Comparison of ENCODE assay signal across 8 cellular contexts in the genomic region with DNA sequence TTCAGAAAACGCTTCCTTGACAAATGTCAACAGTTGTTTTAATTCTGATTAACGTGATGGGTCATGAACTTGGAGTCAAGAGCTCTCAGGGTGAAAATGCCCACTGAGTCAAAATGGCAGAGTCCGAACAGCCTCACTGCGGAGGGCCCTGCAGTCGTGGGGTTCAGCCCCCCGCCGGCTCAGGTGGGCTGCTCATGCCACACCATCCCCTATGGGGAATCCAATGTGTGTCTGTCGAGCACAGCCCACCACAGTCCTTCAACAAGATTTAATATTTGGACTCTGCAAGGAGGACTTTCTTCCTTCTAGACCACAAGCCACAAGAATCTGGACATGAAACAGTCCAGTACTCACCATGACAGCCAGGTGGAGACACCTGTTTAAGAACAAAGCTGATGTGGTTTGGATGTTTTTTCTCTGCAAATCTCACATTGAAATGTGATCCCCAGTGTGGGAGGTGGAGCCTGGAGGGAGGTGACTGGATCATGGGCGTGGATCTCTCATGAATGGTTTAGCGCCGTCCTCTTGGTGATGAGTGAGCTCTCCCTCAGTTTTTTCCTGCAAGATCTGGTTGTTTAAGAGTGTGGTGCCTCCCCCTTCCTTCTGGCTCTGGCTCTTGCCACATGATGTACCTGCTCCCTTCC.
DNase-seq lines count a peak whose midpoint lies in the region; ATAC-seq, FAIRE-seq and TF ChIP-seq lines count a peak whose summit lies in the region.

No MANE protein-coding gene starts in this region.

- TF ChIP-seq POLR2A in esophagus muscularis mucosa (IDR thresholded peaks at IDR 0.05; ENCODE audit: low read depth) = no peak

- DNase-seq in NCI-H82 (lab: John Stamatoyannopoulos, UW) = peak; percentile 20
- DNase-seq in NCI-H82 treated with DMSO at 0.1 percent for 48 hours (lab: John Stamatoyannopoulos, UW; ENCODE audit: unreplicated experiment) = no peak
- peak; percentile 33 for DNase-seq in NCI-H460 (ENCODE audit: extremely low read depth, low read depth)
- DNase-seq in esophagus muscularis mucosa (ENCODE audit: extremely low spot score) = peak; percentile 90
- peak; percentile 4 for DNase-seq in small intestine
- DNase-seq in activated CD4-positive, alpha-beta T cell treated with anti-CD3 and anti-CD28 coated beads for 1 hour = no peak
- DNase-seq in hepatic stellate cell (ENCODE audit: low spot score) = no peak

- TF ChIP-seq EP300 in esophagus muscularis mucosa (IDR thresholded peaks at IDR 0.05) = no peak

- intact Hi-C loops in esophagus muscularis mucosa (cut with DNase I) = no loop called here

- H3K4me1 ChIP-seq in esophagus muscularis mucosa (peaks cover 0 to 28% (median 25%) of the 10 kb centered on the region in 4 donors), small intestine (ENCODE audit: control insufficient read depth in 2 of 2, insufficient read depth in 1 of 2, low read depth in 1 of 2, low read length in 1 of 2) (no peaks in the 10 kb centered on the region)

- H3K36me3 ChIP-seq in esophagus muscularis mucosa (no peaks in the 10 kb centered on the region), small intestine (ENCODE audit: control insufficient read depth in 2 of 2, insufficient read depth in 2 of 2, low read length in 2 of 2) (no peaks in the 10 kb centered on the region)

- peak in 1 of 3 experiments; percentile 13 for TF ChIP-seq CTCF in esophagus muscularis mucosa (IDR thresholded peaks at IDR 0.05)

- FAIRE-seq in small intestine (lab: Jason Lieb, UNC) = no peak

- H3K27me3 ChIP-seq in esophagus muscularis mucosa = no peaks in the 10 kb centered on the region
- H3K27me3 ChIP-seq in small intestine (ENCODE audit: control insufficient read depth in 2 of 2, insufficient read depth in 2 of 2, low read length in 2 of 2) = no peaks in the 10 kb centered on the region

- 75% methylated on average over 11 of the region's 11 CpGs for WGBS in esophagus muscularis mucosa
- 47 to 57% (median 49%) methylated on average over 11 of the region's 11 CpGs for WGBS in small intestine, 3 donors

- H3K27ac ChIP-seq in esophagus muscularis mucosa (replicated peaks in 1 of 4) (no peak overlapping the region), small intestine (ENCODE audit: low read depth in 1 of 2, low read length in 1 of 2) (no peak overlapping the region)

- ATAC-seq in HG03521 (IDR thresholded peaks at IDR 0.05; ENCODE audit: unreplicated experiment) = no peak

- H3K9me3 ChIP-seq in esophagus muscularis mucosa = no peaks in the 10 kb centered on the region
- no peaks in the 10 kb centered on the region for H3K9me3 ChIP-seq in small intestine (ENCODE audit: control insufficient read depth, low read depth)

- no peak overlapping the region for H3K4me3 ChIP-seq in esophagus muscularis mucosa
- no peak overlapping the region for H3K4me3 ChIP-seq in small intestine (ENCODE audit: low read depth in 1 of 2, low read length in 2 of 2)

Comparison
In these comparisons a context has a peak if more than half of its experiments do, and no peak if none do; other contexts are left out.
1. DNase-seq: peak in NCI-H82 (single experiment), NCI-H460 (single experiment), esophagus muscularis mucosa (single experiment) and small intestine (single experiment); none in NCI-H82 treated with DMSO at 0.1 percent for 48 hours (single experiment), activated CD4-positive, alpha-beta T cell treated with anti-CD3 and anti-CD28 coated beads for 1 hour (single experiment) and hepatic stellate cell (single experiment).